10 cellular contexts compared by ENCODE assay signal in genomic region chr22:26585104-26585790, GRCh38. TPM values are rescaled to one million over a fixed set of nuclear protein-coding genes. Genes with fewer than 3 reads are reported as not detected.
DNase-seq lines count a peak whose midpoint lies in the region; ATAC-seq and TF ChIP-seq lines count a peak whose summit lies in the region.
"Had no signal": no experiment of that assay in that cellular context is flagged by ENCODE, and none has a peak within 500 bp of the region (broad histone marks: within the 10 kb centered on the region; RNA-seq: fewer than 3 reads in every experiment).

No MANE protein-coding gene starts in this region.

- CTCF ChIA-PET in activated CD8-positive, alpha-beta T cell treated with anti-CD3 and anti-CD28 coated beads, Interleukin-2, amount 10 ng/mL, durations not matched to agents 7 days and 5 days (lab: Charles Lee): interaction anchor here (0.8 to 1.0 kb wide), 2 partner anchors 62 to 82 kb away, joined by 3 to 4 read pairs; no protein-coding TSS in a partner anchor

- ATAC-seq in activated CD8-positive, alpha-beta T cell treated with anti-CD3 and anti-CD28 coated beads, Interleukin-2, amount 10 ng/mL, durations not matched to agents 7 days and 5 days: no peak
- no peak for ATAC-seq in GM18861 (IDR thresholded peaks at IDR 0.05; ENCODE audit: unreplicated experiment)

- peaks cover 51% of the 10 kb centered on the region for H3K36me3 Mint-ChIP-seq in activated T-cell treated with anti-CD3 and anti-CD28 coated beads, Interleukin-2, amount 50 U/mL, for 24 hours (ENCODE audit: low read depth)
- peaks cover 53% of the 10 kb centered on the region for H3K36me3 Mint-ChIP-seq in activated CD8-positive, alpha-beta T cell treated with anti-CD3 and anti-CD28 coated beads, Interleukin-2, amount 10 ng/mL, durations not matched to agents 7 days and 5 days (ENCODE audit: low read depth)
- H3K36me3 Mint-ChIP-seq in type B pancreatic cell: peaks cover 12% of the 10 kb centered on the region

- H3K27ac Mint-ChIP-seq in activated T-cell treated with anti-CD3 and anti-CD28 coated beads, Interleukin-2, amount 50 U/mL, for 24 hours: peak overlapping the region; percentile 79
- H3K27ac Mint-ChIP-seq in activated CD8-positive, alpha-beta T cell treated with anti-CD3 and anti-CD28 coated beads, Interleukin-2, amount 10 ng/mL, durations not matched to agents 7 days and 5 days: peak overlapping the region; percentile 79
- H3K27ac Mint-ChIP-seq in type B pancreatic cell: peak overlapping the region; percentile 61

- peak overlapping the region; percentile 23 for H3K4me3 Mint-ChIP-seq in activated T-cell treated with anti-CD3 and anti-CD28 coated beads, Interleukin-2, amount 50 U/mL, for 24 hours
- peak overlapping the region; percentile 58 for H3K4me3 Mint-ChIP-seq in activated CD8-positive, alpha-beta T cell treated with anti-CD3 and anti-CD28 coated beads, Interleukin-2, amount 10 ng/mL, durations not matched to agents 7 days and 5 days
- H3K4me3 Mint-ChIP-seq in type B pancreatic cell: no peak overlapping the region

- peaks cover 73% of the 10 kb centered on the region for H3K4me1 Mint-ChIP-seq in activated T-cell treated with anti-CD3 and anti-CD28 coated beads, Interleukin-2, amount 50 U/mL, for 24 hours (ENCODE audit: low read depth)
- H3K4me1 Mint-ChIP-seq in activated CD8-positive, alpha-beta T cell treated with anti-CD3 and anti-CD28 coated beads, Interleukin-2, amount 10 ng/mL, durations not matched to agents 7 days and 5 days (ENCODE audit: low read depth): peaks cover 81% of the 10 kb centered on the region
- peaks cover 1% of the 10 kb centered on the region for H3K4me1 Mint-ChIP-seq in type B pancreatic cell (ENCODE audit: unreplicated experiment)

- POLR2A ChIA-PET in activated CD8-positive, alpha-beta T cell treated with anti-CD3 and anti-CD28 coated beads, Interleukin-2, amount 10 ng/mL, durations not matched to agents 7 days and 5 days (lab: Charles Lee): interaction anchor here (0.6 to 1.4 kb wide), 3 partner anchors 9 to 62 kb away, joined by 3 to 4 read pairs (median 4); no protein-coding TSS in a partner anchor

- no peaks in the 10 kb centered on the region for H3K27me3 Mint-ChIP-seq in activated T-cell treated with anti-CD3 and anti-CD28 coated beads, Interleukin-2, amount 50 U/mL, for 24 hours
- H3K27me3 Mint-ChIP-seq in activated CD8-positive, alpha-beta T cell treated with anti-CD3 and anti-CD28 coated beads, Interleukin-2, amount 10 ng/mL, durations not matched to agents 7 days and 5 days (ENCODE audit: low read depth): no peaks in the 10 kb centered on the region
- H3K27me3 Mint-ChIP-seq in type B pancreatic cell: no peaks in the 10 kb centered on the region
- H3K27me3 Mint-ChIP-seq: IgD-negative memory B cell had no signal

- H3K9me3 Mint-ChIP-seq in activated T-cell treated with anti-CD3 and anti-CD28 coated beads, Interleukin-2, amount 50 U/mL, for 24 hours: no peaks in the 10 kb centered on the region
- H3K9me3 Mint-ChIP-seq in activated CD8-positive, alpha-beta T cell treated with anti-CD3 and anti-CD28 coated beads, Interleukin-2, amount 10 ng/mL, durations not matched to agents 7 days and 5 days (ENCODE audit: insufficient read depth): no peaks in the 10 kb centered on the region
- no peaks in the 10 kb centered on the region for H3K9me3 Mint-ChIP-seq in type B pancreatic cell

- no peak for DNase-seq in activated T-cell treated with anti-CD3 and anti-CD28 coated beads, Interleukin-2, amount 50 U/mL, for 24 hours
- no peak for DNase-seq in activated T-cell treated with anti-CD3 and anti-CD28 coated beads, Interleukin-2, amount 50 U/mL, for 1 hour
- peak; percentile 44 for DNase-seq in activated CD8-positive, alpha-beta T cell treated with anti-CD3 and anti-CD28 coated beads, Interleukin-2, amount 10 ng/mL, durations not matched to agents 7 days and 5 days
- peak; percentile 73 for DNase-seq in hepatic stellate cell (ENCODE audit: low spot score)
- no peak for DNase-seq in type B pancreatic cell (ENCODE audit: extremely low spot score, unreplicated experiment)
- DNase-seq in NCI-H2081 (lab: John Stamatoyannopoulos, UW): no peak
- no peak for DNase-seq in NCI-H1092 treated with DMSO at 0.1 percent for 48 hours (lab: John Stamatoyannopoulos, UW)
- DNase-seq: DMS53 had no signal

- TF ChIP-seq CTCF in type B pancreatic cell (conservative IDR thresholded peaks at IDR 0.05): no peak

RNA-seq across cellular contexts. Expression of gene TPST2, which starts 4.7 kb away (rescaled TPM):
- 10 to 100 TPM; 62.8 to 68.9 TPM for total RNA-seq in activated CD8-positive, alpha-beta T cell treated with anti-CD3 and anti-CD28 coated beads, Interleukin-2, amount 10 ng/mL, durations not matched to agents 7 days and 5 days
- total RNA-seq in type B pancreatic cell (ENCODE audit: low replicate concordance): 15.7 and 24.3 TPM in 2 replicates

RNA-seq across cellular contexts. Expression of gene CRYBB1, which starts 32.6 kb away (rescaled TPM):
- total RNA-seq in activated CD8-positive, alpha-beta T cell treated with anti-CD3 and anti-CD28 coated beads, Interleukin-2, amount 10 ng/mL, durations not matched to agents 7 days and 5 days: not detected
- total RNA-seq in type B pancreatic cell (ENCODE audit: low replicate concordance): 4.6 TPM in 1 of 2 replicates, not detected in the other

RNA-seq across cellular contexts. Expression of gene CRYBA4, which starts 36.5 kb away (rescaled TPM):
- total RNA-seq in activated CD8-positive, alpha-beta T cell treated with anti-CD3 and anti-CD28 coated beads, Interleukin-2, amount 10 ng/mL, durations not matched to agents 7 days and 5 days: not detected
- total RNA-seq in type B pancreatic cell (ENCODE audit: low replicate concordance): 1.0 TPM in 1 of 2 replicates, not detected in the other

Comparison
In these comparisons a context has a peak if more than half of its experiments do, and no peak if none do; other contexts are left out.
1. DNase-seq: peak in activated CD8-positive, alpha-beta T cell treated with anti-CD3 and anti-CD28 coated beads, Interleukin-2, amount 10 ng/mL, durations not matched to agents 7 days and 5 days (single experiment) and hepatic stellate cell (single experiment); none in activated T-cell treated with anti-CD3 and anti-CD28 coated beads, Interleukin-2, amount 50 U/mL, for 24 hours (single experiment), activated T-cell treated with anti-CD3 and anti-CD28 coated beads, Interleukin-2, amount 50 U/mL, for 1 hour (single experiment), type B pancreatic cell (single experiment), NCI-H2081 (0 of 2) and NCI-H1092 treated with DMSO at 0.1 percent for 48 hours (single experiment).
2. Peak in every context shown above with its lines, with median percentiles within 50 percentile points of each other: H3K27ac Mint-ChIP-seq.